18 cellular contexts compared by ENCODE assay signal in the genomic region with DNA sequence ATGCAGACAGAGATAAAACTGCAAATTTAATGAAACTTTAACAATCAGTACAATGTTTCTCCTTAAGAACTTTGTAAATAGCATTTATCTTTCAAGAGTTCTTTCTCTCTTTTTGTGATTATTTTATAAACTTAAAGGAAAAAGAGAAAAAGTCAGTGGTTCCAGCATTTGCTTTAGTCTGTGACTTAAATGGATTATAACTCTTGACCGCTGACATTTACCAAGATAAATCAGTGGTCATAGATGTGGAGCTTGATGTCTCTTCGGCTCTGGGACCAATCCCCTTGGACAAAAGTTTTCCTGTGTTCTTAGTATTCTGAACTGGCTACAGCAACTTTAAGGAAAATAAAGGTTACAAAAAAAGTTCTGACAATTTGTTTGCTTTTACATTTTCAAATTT.
"Had no signal": no experiment of that assay in that cellular context is flagged by ENCODE, and none has a peak within 500 bp of the region (broad histone marks: within the 10 kb centered on the region; RNA-seq: fewer than 3 reads in every experiment).

No MANE protein-coding gene starts in this region.

- H3K27ac Mint-ChIP-seq: activated CD8-positive, alpha-beta T cell treated with anti-CD3 and anti-CD28 coated beads for 36 hours; activated naive CD4-positive, alpha-beta T cell treated with anti-CD3 and anti-CD28 coated beads, Interleukin-2, amount 10 ng/mL, durations not matched to agents 7 days and 5 days; activated naive CD8-positive, alpha-beta T cell treated with anti-CD3 and anti-CD28 coated beads for 36 hours; activated T-cell treated with anti-CD3 and anti-CD28 coated beads, Interleukin-2, amount 50 U/mL, for 72 hours; activated T-helper 2 cell treated with anti-CD3 and anti-CD28 coated beads, Interferon-gamma antibody, Interleukin-2, Interleukin-4, amounts not matched to agents 10 μg/mL and 5 μg/mL and 100 μg/mL, durations not matched to agents 14 hours and 24 hours and 36 hours; T-helper 1 cell treated with Interleukin-12 subunit alpha and Interleukin-12 subunit beta and Interleukin-4 antibody, amounts not matched to agents 30 μg/mL and 1 μg/mL, for 36 hours had no signal

- H3K4me3 ChIP-seq: Peyer's patch, SJCRH30 had no signal

- H3K27me3 Mint-ChIP-seq: activated CD8-positive, alpha-beta T cell treated with anti-CD3 and anti-CD28 coated beads for 36 hours had no signal

- H3K27ac ChIP-seq: KMS-11, Peyer's patch, RWPE1, SJCRH30 had no signal

- H3K9ac ChIP-seq: KMS-11 had no signal

- H3K9me3 Mint-ChIP-seq: activated CD8-positive, alpha-beta T cell treated with anti-CD3 and anti-CD28 coated beads for 36 hours; activated naive CD4-positive, alpha-beta T cell treated with anti-CD3 and anti-CD28 coated beads, Interleukin-2, amount 10 ng/mL, durations not matched to agents 7 days and 5 days; activated naive CD8-positive, alpha-beta T cell treated with anti-CD3 and anti-CD28 coated beads for 36 hours; activated T-cell treated with anti-CD3 and anti-CD28 coated beads, Interleukin-2, amount 50 U/mL, for 72 hours; activated T-helper 2 cell treated with anti-CD3 and anti-CD28 coated beads, Interferon-gamma antibody, Interleukin-2, Interleukin-4, amounts not matched to agents 10 μg/mL and 5 μg/mL and 100 μg/mL, durations not matched to agents 14 hours and 24 hours and 36 hours; T-helper 1 cell treated with Interleukin-12 subunit alpha and Interleukin-12 subunit beta and Interleukin-4 antibody, amounts not matched to agents 30 μg/mL and 1 μg/mL, for 36 hours had no signal

- H3K4me1 ChIP-seq: Peyer's patch, SJCRH30 had no signal

- H3K36me3 ChIP-seq: Peyer's patch, SJCRH30 had no signal

- H3K4me3 Mint-ChIP-seq: activated CD8-positive, alpha-beta T cell treated with anti-CD3 and anti-CD28 coated beads for 36 hours; activated naive CD4-positive, alpha-beta T cell treated with anti-CD3 and anti-CD28 coated beads, Interleukin-2, amount 10 ng/mL, durations not matched to agents 7 days and 5 days; activated naive CD8-positive, alpha-beta T cell treated with anti-CD3 and anti-CD28 coated beads for 36 hours; activated T-cell treated with anti-CD3 and anti-CD28 coated beads, Interleukin-2, amount 50 U/mL, for 72 hours; T-helper 1 cell treated with Interleukin-12 subunit alpha and Interleukin-12 subunit beta and Interleukin-4 antibody, amounts not matched to agents 30 μg/mL and 1 μg/mL, for 36 hours had no signal

- DNase-seq: activated CD4-positive, alpha-beta T cell treated with anti-CD3 and anti-CD28 coated beads for 4 hours; activated CD8-positive, alpha-beta memory T cell treated with anti-CD3 and anti-CD28 coated beads, Interleukin-2, amount 50 U/mL, for 4 hours; activated CD8-positive, alpha-beta T cell treated with anti-CD3 and anti-CD28 coated beads for 36 hours; activated gamma-delta T cell treated with Interleukin-2 at 50 U/mL for 16 hours; activated naive CD4-positive, alpha-beta T cell treated with anti-CD3 and anti-CD28 coated beads, Interleukin-2, amount 10 ng/mL, durations not matched to agents 7 days and 5 days; activated naive CD8-positive, alpha-beta T cell treated with anti-CD3 and anti-CD28 coated beads for 36 hours; activated T-cell treated with anti-CD3 and anti-CD28 coated beads, Interleukin-2, amount 50 U/mL, for 72 hours; NCI-H1092; NCI-H1436 treated with DMSO at 0.1 percent for 48 hours; NCI-H187 treated with DMSO at 0.1 percent for 48 hours; NCI-H2081 treated with DMSO at 0.1 percent for 48 hours; Peyer's patch; Right ventricle myocardium superior; SJCRH30 had no signal

- H3K9me3 ChIP-seq: Peyer's patch, SJCRH30 had no signal

- H3K4me2 ChIP-seq: KMS-11 had no signal

- H3K27me3 ChIP-seq: Peyer's patch had no signal

- H3K36me3 Mint-ChIP-seq: activated naive CD4-positive, alpha-beta T cell treated with anti-CD3 and anti-CD28 coated beads, Interleukin-2, amount 10 ng/mL, durations not matched to agents 7 days and 5 days; activated naive CD8-positive, alpha-beta T cell treated with anti-CD3 and anti-CD28 coated beads for 36 hours had no signal
